ENCODE assay signal across 13 cellular contexts in the genomic region with DNA sequence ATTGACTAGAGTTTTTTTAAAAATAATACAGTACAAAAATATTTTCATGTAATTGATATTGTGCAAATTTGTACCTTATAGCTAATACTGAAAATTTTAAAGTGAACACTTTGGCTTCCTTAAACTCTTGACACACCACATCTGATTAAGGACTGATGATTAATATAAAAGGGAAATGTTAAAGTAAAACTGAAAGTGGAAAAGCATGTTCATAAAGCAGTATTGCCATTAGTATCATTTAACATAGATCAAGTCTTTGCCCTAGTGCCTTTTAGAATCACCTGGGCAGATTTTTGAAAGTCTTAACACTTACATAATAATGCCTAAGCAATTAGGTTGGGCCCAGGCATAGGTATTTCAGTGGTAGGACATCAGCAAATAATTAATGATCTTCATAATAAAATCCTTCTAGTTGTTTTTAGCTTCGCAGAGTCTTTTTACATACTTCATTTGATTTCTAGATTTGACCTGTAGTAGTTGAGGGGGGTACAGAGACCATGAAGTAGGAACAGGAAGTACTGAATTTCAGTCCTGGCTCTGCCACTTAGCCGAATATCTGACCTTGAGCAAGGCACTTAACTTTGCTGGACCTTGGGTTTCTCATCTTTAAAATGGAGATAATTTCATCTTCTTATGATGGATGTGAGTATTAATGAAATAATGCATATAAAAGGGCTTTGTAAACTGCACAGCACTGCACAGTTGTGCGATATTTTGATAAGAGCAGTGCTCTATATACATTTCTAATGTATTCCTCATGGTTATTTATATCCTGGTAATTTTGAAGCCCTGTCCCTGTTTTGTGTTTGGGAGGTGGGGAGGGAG. TPM values are rescaled to one million over a fixed set of nuclear protein-coding genes. Genes with fewer than 3 reads are reported as not detected.
DNase-seq lines count a peak whose midpoint lies in the region; ATAC-seq and TF ChIP-seq lines count a peak whose summit lies in the region.
"Had no signal": no experiment of that assay in that cellular context is flagged by ENCODE, and none has a peak within 500 bp of the region (broad histone marks: within the 10 kb centered on the region; RNA-seq: fewer than 3 reads in every experiment).

No MANE protein-coding gene starts in this region.

- peaks cover 54% of the 10 kb centered on the region for H3K4me1 Mint-ChIP-seq in CD8-positive, alpha-beta T cell (ENCODE audit: low read depth)
- H3K4me1 Mint-ChIP-seq in activated naive CD8-positive, alpha-beta T cell treated with anti-CD3 and anti-CD28 coated beads, Interleukin-2, amount 50 U/mL, for 24 hours = peaks cover 49% of the 10 kb centered on the region

- WGBS in psoas muscle, 3 donors = 69 to 81% (median 73%) methylated on average over 3 of the region's 3 CpGs

- H3K27ac ChIP-seq in CD8-positive, alpha-beta T cell (ENCODE audit: low read depth, low read length) = no peak overlapping the region
- H3K27ac ChIP-seq in Karpas-422 (ENCODE audit: low read length) (peak overlapping the region; percentile 51), psoas muscle (peak overlapping the region; percentile 31)

- H4K20me1 ChIP-seq in Karpas-422 (ENCODE audit: insufficient read depth, low read depth, low read length) = no peaks in the 10 kb centered on the region

- no peak for DNase-seq in CD8-positive, alpha-beta T cell
- DNase-seq in Karpas-422 (peak; percentile 54), psoas muscle (no peak), NCI-H2029 (lab: John Stamatoyannopoulos, UW) (no peak), HCEC 1CT (no peak), hepatic stellate cell (ENCODE audit: low spot score) (no peak)
- no peak for DNase-seq in activated naive CD8-positive, alpha-beta T cell treated with anti-CD3 and anti-CD28 coated beads, Interleukin-2, amount 50 U/mL, for 24 hours
- DNase-seq: activated naive CD4-positive, alpha-beta T cell treated with anti-CD3 and anti-CD28 coated beads, Interleukin-2, amount 50 U/mL, for 16 hours; foreskin melanocyte; left colon; MM.1S; nucleus accumbens had no signal

- H3K27ac Mint-ChIP-seq in CD8-positive, alpha-beta T cell = peak overlapping the region; percentile 11
- peak overlapping the region; percentile 73 for H3K27ac Mint-ChIP-seq in activated naive CD8-positive, alpha-beta T cell treated with anti-CD3 and anti-CD28 coated beads, Interleukin-2, amount 50 U/mL, for 24 hours
- H3K27ac Mint-ChIP-seq: WTC11 had no signal

- H3K9ac ChIP-seq in Karpas-422 (ENCODE audit: low read length) = no peak overlapping the region

- POLR2A ChIA-PET in CD8-positive, alpha-beta T cell (lab: Charles Lee) = no interaction called here

- H3K4me2 ChIP-seq in Karpas-422 (ENCODE audit: low read depth, low read length, poor library complexity, severe bottlenecking) = peak overlapping the region; percentile 24

- H3K9me2 ChIP-seq in Karpas-422 (replicated peaks; ENCODE audit: insufficient read depth, low read length) = no peaks in the 10 kb centered on the region

- H3K4me3 Mint-ChIP-seq in CD8-positive, alpha-beta T cell = no peak overlapping the region
- H3K4me3 Mint-ChIP-seq in activated naive CD8-positive, alpha-beta T cell treated with anti-CD3 and anti-CD28 coated beads, Interleukin-2, amount 50 U/mL, for 24 hours = no peak overlapping the region
- H3K4me3 Mint-ChIP-seq: WTC11 had no signal

- no peaks in the 10 kb centered on the region for H3K36me3 ChIP-seq in CD8-positive, alpha-beta T cell (ENCODE audit: insufficient read depth, low read length)
- H3K36me3 ChIP-seq in Karpas-422 (ENCODE audit: insufficient read depth, low read length) (peaks cover 12% of the 10 kb centered on the region; the same call in 1 of the 2 replicates), psoas muscle (ENCODE audit: insufficient read depth in 1 of 2, low read depth in 1 of 2) (peaks cover 0 to 5% of the 10 kb centered on the region in 2 donors)

- H3K27me3 ChIP-seq in CD8-positive, alpha-beta T cell (ENCODE audit: insufficient read depth, low read length) = no peaks in the 10 kb centered on the region
- H3K27me3 ChIP-seq in Karpas-422 (ENCODE audit: low read length) (no peaks in the 10 kb centered on the region), psoas muscle (ENCODE audit: insufficient read depth in 3 of 3, low read length in 2 of 3) (no peaks in the 10 kb centered on the region)

- no peak overlapping the region for H2AFZ ChIP-seq in Karpas-422 (ENCODE audit: low read length)

- H3K4me3 ChIP-seq in CD8-positive, alpha-beta T cell (ENCODE audit: low read depth, low read length) = no peak overlapping the region
- no peak overlapping the region for H3K4me3 ChIP-seq in Karpas-422 (ENCODE audit: low read length)
- H3K4me3 ChIP-seq in psoas muscle = no peak overlapping the region

- CTCF ChIA-PET in CD8-positive, alpha-beta T cell (lab: Charles Lee) = no interaction called here

- no peaks in the 10 kb centered on the region for H3K9me3 Mint-ChIP-seq in CD8-positive, alpha-beta T cell
- H3K9me3 Mint-ChIP-seq in activated naive CD8-positive, alpha-beta T cell treated with anti-CD3 and anti-CD28 coated beads, Interleukin-2, amount 50 U/mL, for 24 hours = no peaks in the 10 kb centered on the region
- H3K9me3 Mint-ChIP-seq: WTC11 had no signal

- H3K79me2 ChIP-seq in Karpas-422 (ENCODE audit: low read length) = peaks cover 87% of the 10 kb centered on the region

- peaks cover 18% of the 10 kb centered on the region for H3K4me1 ChIP-seq in CD8-positive, alpha-beta T cell (ENCODE audit: insufficient read depth, low read length)
- H3K4me1 ChIP-seq in Karpas-422 (ENCODE audit: low read length) = peaks cover 24% of the 10 kb centered on the region
- peaks cover 34% of the 10 kb centered on the region for H3K4me1 ChIP-seq in psoas muscle

- no peaks in the 10 kb centered on the region for H3K27me3 Mint-ChIP-seq in CD8-positive, alpha-beta T cell (ENCODE audit: low read depth)
- no peaks in the 10 kb centered on the region for H3K27me3 Mint-ChIP-seq in activated naive CD8-positive, alpha-beta T cell treated with anti-CD3 and anti-CD28 coated beads, Interleukin-2, amount 50 U/mL, for 24 hours

- no peak for TF ChIP-seq CTCF in CD8-positive, alpha-beta T cell (IDR thresholded peaks at IDR 0.05)
- no peak for TF ChIP-seq CTCF in psoas muscle (IDR thresholded peaks at IDR 0.05)

- intact Hi-C loops in CD8-positive, alpha-beta T cell (cut with DNase I, micrococcal nuclease) = no loop called here
- intact Hi-C loops in psoas muscle (cut with DNase I) = no loop called here

- H3K9me3 ChIP-seq in CD8-positive, alpha-beta T cell (ENCODE audit: low read length) = no peaks in the 10 kb centered on the region
- H3K9me3 ChIP-seq in Karpas-422 (ENCODE audit: low read length) = no peaks in the 10 kb centered on the region
- no peaks in the 10 kb centered on the region for H3K9me3 ChIP-seq in psoas muscle

- peaks cover 40% of the 10 kb centered on the region for H3K36me3 Mint-ChIP-seq in CD8-positive, alpha-beta T cell
- peaks cover 14% of the 10 kb centered on the region for H3K36me3 Mint-ChIP-seq in activated naive CD8-positive, alpha-beta T cell treated with anti-CD3 and anti-CD28 coated beads, Interleukin-2, amount 50 U/mL, for 24 hours (ENCODE audit: low read depth)

- ATAC-seq in CD8-positive, alpha-beta T cell = no peak
- ATAC-seq in activated naive CD8-positive, alpha-beta T cell treated with anti-CD3 and anti-CD28 coated beads, Interleukin-2, amount 50 U/mL, for 24 hours = peak; percentile 67
- no peak for ATAC-seq in psoas muscle
- ATAC-seq: left colon, WTC11 had no signal

RNA-seq across cellular contexts. Expression of a gene that starts 43.7 kb away (rescaled TPM):
- total RNA-seq in CD8-positive, alpha-beta T cell = 100 to 1,000 TPM; 123 to 124 TPM
- 94.5 and 113 TPM in 2 replicates for total RNA-seq in Karpas-422 (2014; rRNA removed; shearing (Covaris generic); ENCODE audit: low replicate concordance)
- total RNA-seq in psoas muscle = 10 to 100 TPM; 56.0 to 75.9 (median 66.7) TPM
- 10 to 100 TPM; 46.1 to 89.2 (median 53.5) TPM for polyA plus RNA-seq in psoas muscle
